In genomic region chr13:94712812-94713555, GRCh38 we compare ENCODE assay signal across 8 cellular contexts.
DNase-seq lines count a peak whose midpoint lies in the region; ATAC-seq, FAIRE-seq and TF ChIP-seq lines count a peak whose summit lies in the region.

No MANE protein-coding gene starts in this region.

- H3K27me3 Mint-ChIP-seq in nephron (ENCODE audit: low read depth) = peaks cover 92% of the 10 kb centered on the region

- peaks cover 15% of the 10 kb centered on the region for H3K4me1 Mint-ChIP-seq in nephron

- H3K4me3 Mint-ChIP-seq in nephron = peak overlapping the region; percentile 83 to 87 (median 86)

- no peaks in the 10 kb centered on the region for H3K36me3 Mint-ChIP-seq in nephron (ENCODE audit: low read depth)

- ATAC-seq in GM18511 (IDR thresholded peaks at IDR 0.05; ENCODE audit: unreplicated experiment) = no peak

- TF ChIP-seq CTCF in nephron (IDR thresholded peaks at IDR 0.05; ENCODE audit: unreplicated experiment in 3 of 3) (no peak), D721Med (IDR thresholded peaks at IDR 0.05; ENCODE audit: insufficient read depth, missing control alignments) (no peak)

- DNase-seq in DMS79 treated with DMSO at 0.1 percent for 48 hours (lab: John Stamatoyannopoulos, UW) (peak; percentile 21), DMS79 (lab: John Stamatoyannopoulos, UW) (no peak), NCI-H526 treated with DMSO at 0.1 percent for 48 hours (lab: John Stamatoyannopoulos, UW) (peak; percentile 25), epithelial cell of prostate (ENCODE audit: low read depth, low spot score) (no peak), D721Med (ENCODE audit: insufficient read length, low spot score) (no peak), SIG-M5 (lab: John Stamatoyannopoulos, UW) (no peak)

- H3K9me3 Mint-ChIP-seq in nephron = no peaks in the 10 kb centered on the region

- no peak for FAIRE-seq in D721Med (lab: Jason Lieb, UNC)

- H3K27ac ChIP-seq in epithelial cell of prostate = peak overlapping the region; percentile 51

- no peak overlapping the region for H3K27ac Mint-ChIP-seq in nephron

Comparison
In these comparisons a context has a peak if more than half of its experiments do, and no peak if none do; other contexts are left out.
1. DNase-seq: peak in DMS79 treated with DMSO at 0.1 percent for 48 hours (single experiment) and NCI-H526 treated with DMSO at 0.1 percent for 48 hours (single experiment); none in DMS79 (single experiment), epithelial cell of prostate (single experiment), D721Med (single experiment) and SIG-M5 (single experiment).